In the genomic region with DNA sequence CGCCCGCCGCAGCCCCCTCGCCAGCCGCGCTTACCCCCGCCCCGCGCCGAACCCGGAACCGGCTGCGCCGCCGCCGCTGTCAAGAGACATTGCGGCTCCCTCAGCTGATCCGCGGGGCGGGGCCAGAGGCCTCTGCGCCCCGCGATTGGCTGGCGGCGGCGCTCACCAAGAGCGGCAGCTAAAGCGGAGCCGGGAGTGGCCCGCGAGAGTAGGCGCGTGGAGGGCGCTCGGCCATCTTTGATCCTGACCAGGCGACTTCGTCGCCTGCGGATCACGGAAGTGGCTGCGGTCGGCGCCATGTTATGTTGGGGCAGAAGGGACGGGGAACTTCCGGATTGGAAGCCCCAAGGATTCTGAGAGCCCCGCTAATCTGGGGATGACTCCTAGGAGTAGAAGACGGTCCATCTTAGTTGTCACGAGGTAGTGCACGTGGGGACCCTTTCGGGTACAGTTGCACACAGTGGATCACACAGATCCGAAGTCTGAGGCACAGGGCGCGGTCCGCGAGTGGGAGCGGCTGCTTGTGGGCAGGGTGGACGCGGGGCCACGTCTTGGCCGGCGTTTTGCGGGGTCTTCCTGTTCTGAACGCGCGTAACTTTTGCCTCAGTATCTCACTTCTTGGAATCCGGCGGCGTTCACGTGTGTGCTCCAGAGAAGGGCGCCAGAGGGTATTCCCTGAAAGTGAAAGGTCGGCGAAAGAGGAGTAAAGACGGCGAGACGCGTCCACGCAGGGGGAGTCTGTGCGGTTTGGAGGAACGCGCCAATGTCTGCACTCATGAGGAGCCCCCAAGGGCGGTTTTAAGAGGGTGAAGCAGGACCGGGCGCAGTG, we compare ENCODE assay signal across 8 cellular contexts. TPM values are rescaled to one million over a fixed set of nuclear protein-coding genes. Genes with fewer than 3 reads are reported as not detected.
DNase-seq lines count a peak whose midpoint lies in the region; ATAC-seq and FAIRE-seq lines count a peak whose summit lies in the region.

A gene with protein sequence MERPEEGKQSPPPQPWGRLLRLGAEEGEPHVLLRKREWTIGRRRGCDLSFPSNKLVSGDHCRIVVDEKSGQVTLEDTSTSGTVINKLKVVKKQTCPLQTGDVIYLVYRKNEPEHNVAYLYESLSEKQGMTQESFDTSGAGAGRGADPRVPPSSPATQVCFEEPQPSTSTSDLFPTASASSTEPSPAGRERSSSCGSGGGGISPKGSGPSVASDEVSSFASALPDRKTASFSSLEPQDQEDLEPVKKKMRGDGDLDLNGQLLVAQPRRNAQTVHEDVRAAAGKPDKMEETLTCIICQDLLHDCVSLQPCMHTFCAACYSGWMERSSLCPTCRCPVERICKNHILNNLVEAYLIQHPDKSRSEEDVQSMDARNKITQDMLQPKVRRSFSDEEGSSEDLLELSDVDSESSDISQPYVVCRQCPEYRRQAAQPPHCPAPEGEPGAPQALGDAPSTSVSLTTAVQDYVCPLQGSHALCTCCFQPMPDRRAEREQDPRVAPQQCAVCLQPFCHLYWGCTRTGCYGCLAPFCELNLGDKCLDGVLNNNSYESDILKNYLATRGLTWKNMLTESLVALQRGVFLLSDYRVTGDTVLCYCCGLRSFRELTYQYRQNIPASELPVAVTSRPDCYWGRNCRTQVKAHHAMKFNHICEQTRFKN (minus strand): TSS at position 93 of the 829 bp plus-strand sequence. CDS start 277 bp downstream, outside the sequence.

- H3K9me3 ChIP-seq in SJSA1 (replicated peaks): peaks cover 17% of the 10 kb centered on the region
- peaks cover 11% of the 10 kb centered on the region for H3K9me3 ChIP-seq in neuron (ENCODE audit: low read length)

- H3K4me3 Mint-ChIP-seq in activated naive CD4-positive, alpha-beta T cell treated with anti-CD3 and anti-CD28 coated beads, Interleukin-2, amount 10 ng/mL, durations not matched to agents 7 days and 5 days: peak within 1 kb of the TSS; percentile 98

- H3K27me3 ChIP-seq in SJSA1 (replicated peaks) (no peaks in the 10 kb centered on the region), neuron (ENCODE audit: insufficient read depth, low read length) (no peaks in the 10 kb centered on the region)

- DNase-seq in DMS53 treated with DMSO at 0.1 percent for 48 hours (lab: John Stamatoyannopoulos, UW; ENCODE audit: unreplicated experiment): peak; percentile 96
- DNase-seq in LoVo (ENCODE audit: low spot score): peak; percentile 82
- peak; percentile 74 to 80 for DNase-seq in SJSA1 (ENCODE audit: low read depth in 1 of 2, low spot score in 2 of 2)
- peak; percentile 97 for DNase-seq in activated naive CD4-positive, alpha-beta T cell treated with anti-CD3 and anti-CD28 coated beads, Interleukin-2, amount 10 ng/mL, durations not matched to agents 7 days and 5 days
- DNase-seq in frontal cortex (ENCODE audit: low spot score in 2 of 2): peak; percentile 96 to 97
- peak; percentile 96 for DNase-seq in stromal cell of bone marrow (ENCODE audit: low read depth)

- ATAC-seq in GM21786 (IDR thresholded peaks at IDR 0.05; ENCODE audit: unreplicated experiment): peak; percentile 98

- H3K27ac Mint-ChIP-seq in activated naive CD4-positive, alpha-beta T cell treated with anti-CD3 and anti-CD28 coated beads, Interleukin-2, amount 10 ng/mL, durations not matched to agents 7 days and 5 days: peak within 1 kb of the TSS; percentile 100

- no peak for FAIRE-seq in frontal cortex (lab: Jason Lieb, UNC)

- peaks cover 49% of the 10 kb centered on the region for H3K36me3 Mint-ChIP-seq in activated naive CD4-positive, alpha-beta T cell treated with anti-CD3 and anti-CD28 coated beads, Interleukin-2, amount 10 ng/mL, durations not matched to agents 7 days and 5 days

- peaks cover 23% of the 10 kb centered on the region for H3K9me3 Mint-ChIP-seq in activated naive CD4-positive, alpha-beta T cell treated with anti-CD3 and anti-CD28 coated beads, Interleukin-2, amount 10 ng/mL, durations not matched to agents 7 days and 5 days

- peak within 1 kb of the TSS; percentile 48 for H3K4me3 ChIP-seq in SJSA1
- H3K4me3 ChIP-seq in neuron (ENCODE audit: low read length): peak within 1 kb of the TSS; percentile 74

- H3K27me3 Mint-ChIP-seq in activated naive CD4-positive, alpha-beta T cell treated with anti-CD3 and anti-CD28 coated beads, Interleukin-2, amount 10 ng/mL, durations not matched to agents 7 days and 5 days: peaks cover 18% of the 10 kb centered on the region

- CTCF ChIA-PET in activated naive CD4-positive, alpha-beta T cell treated with anti-CD3 and anti-CD28 coated beads, Interleukin-2, amount 10 ng/mL, durations not matched to agents 7 days and 5 days (lab: Charles Lee): no interaction called here

- peak within 1 kb of the TSS; percentile 80 for H3K27ac ChIP-seq in SJSA1

- H3K4me1 Mint-ChIP-seq in activated naive CD4-positive, alpha-beta T cell treated with anti-CD3 and anti-CD28 coated beads, Interleukin-2, amount 10 ng/mL, durations not matched to agents 7 days and 5 days: peaks cover 31% of the 10 kb centered on the region

- H2AFZ ChIP-seq in neuron (ENCODE audit: low read depth, low read length): peak within 1 kb of the TSS; percentile 84

- H3K36me3 ChIP-seq in SJSA1 (0 out of 2 replicates have a peak, but pooled peaks cover 9% of the 10 kb centered on the region), neuron (ENCODE audit: insufficient read depth, low read length) (peaks cover 17% of the 10 kb centered on the region)

- no peaks in the 10 kb centered on the region for H3K4me1 ChIP-seq in SJSA1 (replicated peaks)
- no peaks in the 10 kb centered on the region for H3K4me1 ChIP-seq in neuron (ENCODE audit: insufficient read depth, low read length)

RNA-seq across cellular contexts. Expression of the gene that starts here (rescaled TPM):
- total RNA-seq in SJSA1 (2014; rRNA removed; shearing (Covaris generic)): 4.5 and 7.1 TPM in 2 replicates
- total RNA-seq in frontal cortex: 31.4 TPM

Comparison
In these comparisons a context has a peak if more than half of its experiments do, and no peak if none do; other contexts are left out.
1. Peak in every context shown above with its lines: DNase-seq, ATAC-seq, H3K4me3 ChIP-seq and H3K27ac ChIP-seq.